9 cellular contexts compared by ENCODE assay signal in genomic region chr3:39809995-39810595, GRCh38. TPM values are rescaled to one million over a fixed set of nuclear protein-coding genes. Genes with fewer than 3 reads are reported as not detected.
DNase-seq lines count a peak whose midpoint lies in the region; ATAC-seq and TF ChIP-seq lines count a peak whose summit lies in the region.
"Had no signal": no experiment of that assay in that cellular context is flagged by ENCODE, and none has a peak within 500 bp of the region (broad histone marks: within the 10 kb centered on the region; RNA-seq: fewer than 3 reads in every experiment).

No MANE protein-coding gene starts in this region.

- H3K4me1 ChIP-seq in mucosa of stomach (ENCODE audit: control insufficient read depth, insufficient read depth, low read length) = peaks cover 15% of the 10 kb centered on the region

- DNase-seq in GM12864 (ENCODE audit: low read depth) (no peak), HL-60 (ENCODE audit: low read depth in 1 of 2, low spot score in 1 of 2) (no peak), dermis blood vessel endothelial cell (peak; percentile 43), NCI-H128 (lab: John Stamatoyannopoulos, UW; ENCODE audit: unreplicated experiment) (no peak), RPMI8226 (no peak)
- no peak for DNase-seq in activated CD4-positive, alpha-beta T cell treated with anti-CD3 and anti-CD28 coated beads, Interleukin-2, amount 50 U/mL, for 4 hours

- H3K9me3 ChIP-seq in mucosa of stomach (ENCODE audit: control insufficient read depth, low read length) = no peaks in the 10 kb centered on the region

- H3K27me3 ChIP-seq in HL-60 (ENCODE audit: insufficient read depth, poor library complexity, severe bottlenecking) = peaks cover 53% of the 10 kb centered on the region
- peaks cover 32% of the 10 kb centered on the region for H3K27me3 ChIP-seq in mucosa of stomach (ENCODE audit: control insufficient read depth, insufficient read depth, low read length)

- H3K4me3 ChIP-seq in GM12864 (ENCODE audit: low read depth, low read length) (peak overlapping the region; percentile 37), HL-60 (replicated peaks; ENCODE audit: insufficient read depth, low read length) (peak overlapping the region; percentile 26), mucosa of stomach (ENCODE audit: low read length) (peak overlapping the region; percentile 29)

- H3K36me3 ChIP-seq in mucosa of stomach (ENCODE audit: control insufficient read depth, insufficient read depth, low read length) = no peaks in the 10 kb centered on the region

- ATAC-seq in GM21381 (IDR thresholded peaks at IDR 0.05; ENCODE audit: unreplicated experiment) = no peak

- peak overlapping the region; percentile 42 for H3K9ac ChIP-seq in mucosa of stomach (ENCODE audit: low read length)

- TF ChIP-seq CTCF in GM12864 (IDR thresholded peaks at IDR 0.05; ENCODE audit: low read depth, low read length, missing control alignments) = no peak
- no peak for TF ChIP-seq CTCF in HL-60 (IDR thresholded peaks at IDR 0.05; ENCODE audit: insufficient read depth, low read length)

- no peak overlapping the region for H3K27ac ChIP-seq in HL-60 (replicated peaks)

RNA-seq across cellular contexts. Expression of gene MYRIP, which starts 0.7 kb away (rescaled TPM):
- total RNA-seq in dermis blood vessel endothelial cell = 30.0 and 32.2 TPM in 2 replicates
- total RNA-seq: mononuclear cell had no signal
